8 cellular contexts compared by ENCODE assay signal in the genomic region with DNA sequence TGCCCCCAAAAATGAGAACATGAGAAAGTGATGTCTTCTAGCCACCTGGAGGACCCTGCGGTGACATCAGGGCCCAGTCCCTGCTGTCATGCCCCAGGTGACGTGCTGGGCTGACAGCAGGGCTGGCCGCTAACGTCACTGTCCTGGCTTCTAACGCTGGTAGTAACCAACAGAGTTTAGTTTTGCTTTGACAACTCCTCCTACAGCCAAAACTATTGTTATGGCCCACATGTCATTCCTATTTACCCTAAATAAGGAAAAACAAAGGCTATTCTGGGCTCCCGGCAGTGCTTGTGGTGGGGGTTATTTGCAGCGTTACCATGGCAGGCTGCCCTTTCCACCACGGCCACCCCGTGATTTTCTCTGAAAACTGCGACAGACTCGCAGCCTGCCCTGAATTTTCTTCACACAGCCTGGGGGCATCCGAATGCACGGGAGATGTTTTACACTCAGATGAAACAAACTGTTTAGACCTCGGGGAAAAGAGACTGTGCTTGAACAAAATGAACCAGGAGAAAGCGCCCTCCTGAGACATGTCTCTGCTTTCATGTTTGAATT.
DNase-seq lines count a peak whose midpoint lies in the region; ATAC-seq, FAIRE-seq and TF ChIP-seq lines count a peak whose summit lies in the region.

No MANE protein-coding gene starts in this region.

- peak overlapping the region; percentile 78 for H3K4me3 Mint-ChIP-seq in activated CD4-positive, alpha-beta memory T cell treated with anti-CD3 and anti-CD28 coated beads for 36 hours

- POLR2A ChIA-PET in activated CD4-positive, alpha-beta memory T cell treated with anti-CD3 and anti-CD28 coated beads for 36 hours (lab: Charles Lee), result interaction anchor here (3.5 to 4.7 kb wide), 2 partner anchors 42 to 49 kb away, joined by 30 to 39 read pairs; no protein-coding TSS in a partner anchor

- H3K27ac ChIP-seq in gastroesophageal sphincter, result peak overlapping the region; percentile 44 to 86 (median 81)

- H3K27ac Mint-ChIP-seq in activated CD4-positive, alpha-beta memory T cell treated with anti-CD3 and anti-CD28 coated beads for 36 hours, result peak overlapping the region; percentile 92

- peaks cover 81% of the 10 kb centered on the region for H3K4me1 Mint-ChIP-seq in activated CD4-positive, alpha-beta memory T cell treated with anti-CD3 and anti-CD28 coated beads for 36 hours (ENCODE audit: low read depth)

- no peaks in the 10 kb centered on the region for H3K27me3 ChIP-seq in gastroesophageal sphincter

- peaks cover 8% of the 10 kb centered on the region for H3K36me3 Mint-ChIP-seq in activated CD4-positive, alpha-beta memory T cell treated with anti-CD3 and anti-CD28 coated beads for 36 hours

- TF ChIP-seq POLR2A in GM12891 (IDR thresholded peaks at IDR 0.05; ENCODE audit: low read depth, low read length) (no peak; the same call in 1 of the 2 replicates), gastroesophageal sphincter (IDR thresholded peaks at IDR 0.05) (peak in 1 of 2 donors; percentile 5)

- CTCF ChIA-PET in activated CD4-positive, alpha-beta memory T cell treated with anti-CD3 and anti-CD28 coated beads for 36 hours (lab: Charles Lee), result interaction anchor here (1.6 to 9.5 kb wide), 3 partner anchors 34 to 68 kb away, joined by 3 to 86 read pairs (median 6); no protein-coding TSS in a partner anchor

- H3K9me3 Mint-ChIP-seq in activated CD4-positive, alpha-beta memory T cell treated with anti-CD3 and anti-CD28 coated beads for 36 hours, result no peaks in the 10 kb centered on the region

- peak in 1 of 4 experiments; percentile 18 for TF ChIP-seq CTCF in gastroesophageal sphincter (IDR thresholded peaks at IDR 0.05)

- ATAC-seq in HG02885 (IDR thresholded peaks at IDR 0.05; ENCODE audit: poor library complexity, unreplicated experiment) (peak; percentile 34), gastroesophageal sphincter (peak; percentile 50)

- WGBS in gastroesophageal sphincter (ENCODE audit: low coverage in 1 of 2), 2 donors, result 4 to 5% methylated on average over 4 to 9 of the region's 15 CpGs

- DNase-seq in GM12891 (ENCODE audit: insufficient read length, low spot score), result no peak
- peak; percentile 26 for DNase-seq in activated CD4-positive, alpha-beta memory T cell treated with anti-CD3 and anti-CD28 coated beads for 36 hours
- DNase-seq in posterior cingulate gyrus, result peak in 8 of 10 donors; percentile 49 to 93 (median 64)
- DNase-seq in glomerular visceral epithelial cell (ENCODE audit: extremely low spot score), result no peak
- DNase-seq in OCI-M1 (lab: John Stamatoyannopoulos, UW), result no peak
- no peak for DNase-seq in HCEC 1CT

- no peaks in the 10 kb centered on the region for H3K27me3 Mint-ChIP-seq in activated CD4-positive, alpha-beta memory T cell treated with anti-CD3 and anti-CD28 coated beads for 36 hours

- peaks cover 0 to 65% (median 20%) of the 10 kb centered on the region in 3 donors for H3K4me1 ChIP-seq in gastroesophageal sphincter

- intact Hi-C loops in activated CD4-positive, alpha-beta memory T cell treated with anti-CD3 and anti-CD28 coated beads for 36 hours (cut with micrococcal nuclease), result loop anchor here (5.0 kb wide), 2 partner anchors 144 to 394 kb away; a partner anchor contains a TSS
- intact Hi-C loops in posterior cingulate gyrus (cut with DNase I), result loop anchor here (1.0 kb wide), 1 partner anchor 46 kb away; no protein-coding TSS in a partner anchor

- no peaks in the 10 kb centered on the region for H3K36me3 ChIP-seq in gastroesophageal sphincter

- peak overlapping the region; percentile 34 to 48 for H3K4me3 ChIP-seq in gastroesophageal sphincter

- no peaks in the 10 kb centered on the region for H3K9me3 ChIP-seq in gastroesophageal sphincter

- peak; percentile 96 for FAIRE-seq in GM12891 (lab: Jason Lieb, UNC)

- TF ChIP-seq EP300 in gastroesophageal sphincter (IDR thresholded peaks at IDR 0.05), result peak; percentile 13

TF ChIP-seq in GM12891, 5 proteins besides CTCF, POLR2A, EP300 and RAD21:
- TF ChIP-seq PAX5 (IDR thresholded peaks at IDR 0.05; ENCODE audit: insufficient read depth, low read length, severe bottlenecking) (no peak), POU2F2 (IDR thresholded peaks at IDR 0.05; ENCODE audit: low read depth, low read length) (0 out of 2 replicates have a peak, but pooled peaks have one; percentile 16), POLR2AphosphoS5 (IDR thresholded peaks at IDR 0.05; ENCODE audit: low read depth, low read length) (no peak; the same call in 1 of the 2 replicates), TAF1 (IDR thresholded peaks at IDR 0.05; ENCODE audit: low read depth, low read length) (no peak), SPI1 (IDR thresholded peaks at IDR 0.05; ENCODE audit: low read depth, low read length) (no peak)

Comparison
In these comparisons a context has a peak if more than half of its experiments do, and no peak if none do; other contexts are left out.
1. DNase-seq: peak in activated CD4-positive, alpha-beta memory T cell treated with anti-CD3 and anti-CD28 coated beads for 36 hours (single experiment) and posterior cingulate gyrus (8 of 10); none in GM12891 (single experiment), glomerular visceral epithelial cell (single experiment), OCI-M1 (single experiment) and HCEC 1CT (single experiment).